ENCODE assay signal across 8 cellular contexts in the genomic region with DNA sequence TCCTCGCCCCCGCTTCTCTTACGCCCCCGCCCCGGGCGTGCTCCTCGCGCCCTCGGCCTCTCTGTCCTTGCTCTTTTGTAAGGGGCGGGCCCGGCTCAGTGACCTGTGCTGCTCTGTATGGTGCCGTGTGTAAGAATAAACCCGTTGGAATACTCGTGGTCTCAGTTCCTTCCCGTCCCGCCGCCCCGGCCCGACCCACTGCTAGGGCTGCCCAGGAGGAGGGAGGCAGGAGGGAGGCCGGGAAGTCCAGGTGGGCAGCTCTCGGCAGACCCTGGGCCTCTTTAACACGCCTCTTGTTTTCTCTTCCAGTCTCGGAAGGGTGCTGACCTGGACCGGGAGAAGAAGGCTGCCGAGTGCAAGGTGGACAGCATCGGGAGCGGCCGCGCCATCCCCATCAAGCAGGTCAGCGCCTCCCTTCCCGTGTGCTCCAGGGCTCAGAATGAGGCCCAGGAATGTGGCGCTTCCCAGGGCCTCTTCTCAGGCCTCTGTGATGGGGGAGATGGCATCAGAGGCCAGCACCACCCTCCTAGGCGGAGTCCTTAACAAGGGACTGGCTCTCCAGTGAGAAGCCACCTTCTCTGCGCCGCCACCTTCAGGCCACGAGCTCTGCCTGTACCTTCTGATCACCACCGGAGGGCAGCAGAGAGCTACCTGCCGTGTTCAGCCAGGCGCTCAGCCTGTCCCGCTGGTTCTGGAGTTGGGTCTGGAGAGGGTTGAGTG. TPM values are rescaled to one million over a fixed set of nuclear protein-coding genes. Genes with fewer than 3 reads are reported as not detected.
A peak's percentile ranks its signal among the peaks of the same experiment; 100 is the strongest.
DNase-seq lines count a peak whose midpoint lies in the region; ATAC-seq and TF ChIP-seq lines count a peak whose summit lies in the region.

No MANE protein-coding gene starts in this region.

- peaks cover 0 to 32% (median 9%) of the 10 kb centered on the region in 12 donors for H3K4me1 ChIP-seq in heart left ventricle

- ATAC-seq in HG02588 (IDR thresholded peaks at IDR 0.05; ENCODE audit: unreplicated experiment) (peak; percentile 85), heart left ventricle (peak; percentile 57 to 79 (median 74)), GM21367 (IDR thresholded peaks at IDR 0.05; ENCODE audit: unreplicated experiment) (no peak)
- ATAC-seq in activated naive CD8-positive, alpha-beta T cell treated with anti-CD3 and anti-CD28 coated beads, Interleukin-2, amount 50 U/mL, for 24 hours, result peak; percentile 84

- WGBS in heart left ventricle, 4 donors, result 69 to 71% (median 71%) methylated on average over 39 to 40 of the region's 40 CpGs

- H3K36me3 ChIP-seq in heart left ventricle, result peaks cover 0 to 76% (median 47%) of the 10 kb centered on the region in 9 donors

- intact Hi-C loops in heart left ventricle (cut with DNase I), result loop anchor here (1.0 to 10.0 kb wide), 11 partner anchors 45 to 184 kb away; partner anchors contain the start of gene SMARCD3 (in 7 of the 10)

- H3K9me3 Mint-ChIP-seq in activated naive CD8-positive, alpha-beta T cell treated with anti-CD3 and anti-CD28 coated beads, Interleukin-2, amount 50 U/mL, for 24 hours, result no peaks in the 10 kb centered on the region

- H3K9me3 ChIP-seq in heart left ventricle, result no peaks in the 10 kb centered on the region

- no peaks in the 10 kb centered on the region for H3K4me1 Mint-ChIP-seq in activated naive CD8-positive, alpha-beta T cell treated with anti-CD3 and anti-CD28 coated beads, Interleukin-2, amount 50 U/mL, for 24 hours

- CTCF ChIA-PET in GM10248 (lab: Yijun Ruan, JAX), result interaction anchor here (0.6 to 3.8 kb wide), 50 partner anchors 10 to 758 kb away, joined by 3 to 49 read pairs (median 4); partner anchors contain the start of genes ASB10 and GBX1

- H3K27ac Mint-ChIP-seq in activated naive CD8-positive, alpha-beta T cell treated with anti-CD3 and anti-CD28 coated beads, Interleukin-2, amount 50 U/mL, for 24 hours, result no peak overlapping the region

- peaks cover 8% of the 10 kb centered on the region for H3K36me3 Mint-ChIP-seq in activated naive CD8-positive, alpha-beta T cell treated with anti-CD3 and anti-CD28 coated beads, Interleukin-2, amount 50 U/mL, for 24 hours (ENCODE audit: low read depth)

- no peak overlapping the region for H3K4me3 Mint-ChIP-seq in activated naive CD8-positive, alpha-beta T cell treated with anti-CD3 and anti-CD28 coated beads, Interleukin-2, amount 50 U/mL, for 24 hours

- no peaks in the 10 kb centered on the region for H3K27me3 ChIP-seq in heart left ventricle

- no peaks in the 10 kb centered on the region for H3K27me3 Mint-ChIP-seq in activated naive CD8-positive, alpha-beta T cell treated with anti-CD3 and anti-CD28 coated beads, Interleukin-2, amount 50 U/mL, for 24 hours

- DNase-seq in GM10248 (ENCODE audit: extremely low spot score) (peak; percentile 96), NCI-H1092 treated with DMSO at 0.1 percent for 48 hours (lab: John Stamatoyannopoulos, UW) (peak; percentile 82), SW 1271 (lab: John Stamatoyannopoulos, UW) (peak; percentile 29 to 69), heart left ventricle (peak; percentile 83 to 90 (median 85)), retina (peak; percentile 90)
- DNase-seq in activated naive CD8-positive, alpha-beta T cell treated with anti-CD3 and anti-CD28 coated beads, Interleukin-2, amount 50 U/mL, for 24 hours, result peak; percentile 86

- POLR2A ChIA-PET in GM10248 (lab: Yijun Ruan, JAX), result no interaction called here

- no peak overlapping the region for H3K4me3 ChIP-seq in heart left ventricle

- peak; percentile 100 for TF ChIP-seq CTCF in GM10248 (IDR thresholded peaks at IDR 0.05; ENCODE audit: control extremely low read depth, extremely low read depth, low read depth, missing control alignments)
- peak; percentile 96 to 99 (median 98) for TF ChIP-seq CTCF in heart left ventricle (IDR thresholded peaks at IDR 0.05)

- H3K27ac ChIP-seq in heart left ventricle, result no peak overlapping the region

- no peak for TF ChIP-seq POLR2A in heart left ventricle (IDR thresholded peaks at IDR 0.05)

RNA-seq across cellular contexts. Expression of gene AGAP3, which starts 37.4 kb away (rescaled TPM):
- 10 to 100 TPM; 30.3 to 83.7 (median 57.6) TPM for total RNA-seq in heart left ventricle
- 10 to 100 TPM; 42.9 to 55.3 TPM for polyA plus RNA-seq in heart left ventricle

RNA-seq across cellular contexts. Expression of gene TMUB1, which starts 40.4 kb away (rescaled TPM):
- total RNA-seq in heart left ventricle, result 10 to 100 TPM; 21.8 to 62.8 (median 26.7) TPM
- polyA plus RNA-seq in heart left ventricle, result 10 to 100 TPM; 66.1 to 82.6 TPM

RNA-seq across cellular contexts. Expression of gene FASTK, which starts 43.0 kb away (rescaled TPM):
- total RNA-seq in heart left ventricle, result 100 to 1,000 TPM in 2 of 9 donors, 10 to 100 TPM in 7; 59.9 to 124 (median 77.7) TPM
- 100 to 1,000 TPM in 1 of 2 donors, 10 to 100 TPM in 1; 75.7 to 168 TPM for polyA plus RNA-seq in heart left ventricle

RNA-seq across cellular contexts. Expression of gene GBX1, which starts 43.8 kb away (rescaled TPM):
- under 1 TPM in 5 of 9 donors, not detected in 4; 0.29 to 0.52 (median 0.36) TPM for total RNA-seq in heart left ventricle
- under 1 TPM in 1 of 2 donors, not detected in 1; 0.27 TPM for polyA plus RNA-seq in heart left ventricle
